Comparison of ENCODE assay signal across 11 cellular contexts in the genomic region with DNA sequence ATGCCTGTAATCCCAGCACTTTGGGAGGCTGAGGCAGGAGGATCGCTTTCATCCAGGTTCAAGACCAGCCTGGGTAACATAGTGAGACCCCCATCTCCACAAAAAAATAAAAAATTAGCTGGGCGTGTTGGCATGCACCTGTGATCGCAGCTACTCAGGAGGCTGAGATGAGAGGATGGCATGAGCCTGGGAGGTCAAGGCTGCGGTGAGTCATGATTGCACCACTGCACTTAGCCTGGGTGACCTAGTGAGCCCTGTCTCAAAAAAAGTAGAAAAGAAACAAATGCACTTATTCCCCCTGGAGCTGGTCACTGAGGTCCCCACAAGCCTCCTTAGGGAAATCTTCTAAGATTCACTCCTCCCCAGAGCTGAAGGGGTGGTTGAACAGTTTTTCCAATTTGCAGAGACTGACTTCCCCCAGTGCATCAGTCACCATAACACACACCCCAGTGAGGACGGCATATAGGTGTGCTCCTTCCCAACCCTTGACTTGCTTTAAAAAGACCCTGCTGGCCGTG. TPM values are rescaled to one million over a fixed set of nuclear protein-coding genes. Genes with fewer than 3 reads are reported as not detected.
A peak's percentile ranks its signal among the peaks of the same experiment; 100 is the strongest.
DNase-seq lines count a peak whose midpoint lies in the region; ATAC-seq and TF ChIP-seq lines count a peak whose summit lies in the region.
"Had no signal": no experiment of that assay in that cellular context is flagged by ENCODE, and none has a peak within 500 bp of the region (broad histone marks: within the 10 kb centered on the region; RNA-seq: fewer than 3 reads in every experiment).

No MANE protein-coding gene starts in this region.

- peak overlapping the region; percentile 56 for H3K9ac ChIP-seq in rectal smooth muscle tissue (ENCODE audit: low read length)

- no peaks in the 10 kb centered on the region for H3K27me3 ChIP-seq in Caco-2 (replicated peaks; ENCODE audit: control insufficient read depth, insufficient read depth, low read length)
- no peaks in the 10 kb centered on the region for H3K27me3 ChIP-seq in gastroesophageal sphincter
- no peaks in the 10 kb centered on the region for H3K27me3 ChIP-seq in rectal smooth muscle tissue (ENCODE audit: control insufficient read depth, insufficient read depth, low read length)
- H3K27me3 ChIP-seq: body of pancreas had no signal

- H3K4me1 ChIP-seq in Caco-2: peaks cover 49% of the 10 kb centered on the region
- H3K4me1 ChIP-seq in gastroesophageal sphincter: peaks cover 15 to 84% (median 66%) of the 10 kb centered on the region in 3 donors
- H3K4me1 ChIP-seq in rectal smooth muscle tissue (ENCODE audit: control insufficient read depth, insufficient read depth, low read length): peaks cover 62% of the 10 kb centered on the region

- DNase-seq in Caco-2 (no peak), SHP77 treated with DMSO at 0.1 percent for 48 hours (lab: John Stamatoyannopoulos, UW) (no peak)
- no peak for DNase-seq in activated CD4-positive, alpha-beta T cell treated with anti-CD3 and anti-CD28 coated beads, Interleukin-2, amount 10 ng/mL, durations not matched to agents 7 days and 5 days
- DNase-seq: activated CD4-positive, CD25-positive, alpha-beta regulatory T cell; midbrain had no signal

- H3K36me3 Mint-ChIP-seq in Caco-2 (ENCODE audit: insufficient read depth, unreplicated experiment): peaks cover 14% of the 10 kb centered on the region
- H3K36me3 Mint-ChIP-seq in activated CD4-positive, alpha-beta T cell treated with anti-CD3 and anti-CD28 coated beads, Interleukin-2, amount 10 ng/mL, durations not matched to agents 7 days and 5 days (ENCODE audit: low read depth): no peaks in the 10 kb centered on the region

- POLR2A ChIA-PET in Caco-2 (lab: Charles Lee): interaction anchor here (0.6 to 1.3 kb wide), 2 partner anchors 28 to 57 kb away, joined by 5 to 7 read pairs; no protein-coding TSS in a partner anchor
- POLR2A ChIA-PET in activated CD4-positive, alpha-beta T cell treated with anti-CD3 and anti-CD28 coated beads, Interleukin-2, amount 10 ng/mL, durations not matched to agents 7 days and 5 days (lab: Charles Lee): no interaction called here

- no peak for TF ChIP-seq EP300 in gastroesophageal sphincter (IDR thresholded peaks at IDR 0.05)

- H3K4me3 Mint-ChIP-seq in Caco-2 (ENCODE audit: unreplicated experiment): peak overlapping the region; percentile 79
- no peak overlapping the region for H3K4me3 Mint-ChIP-seq in activated CD4-positive, alpha-beta T cell treated with anti-CD3 and anti-CD28 coated beads, Interleukin-2, amount 10 ng/mL, durations not matched to agents 7 days and 5 days

- peak overlapping the region; percentile 89 for H3K4me3 ChIP-seq in Caco-2 (ENCODE audit: low read depth, low read length)
- peak overlapping the region; percentile 78 to 100 for H3K4me3 ChIP-seq in gastroesophageal sphincter
- H3K4me3 ChIP-seq in rectal smooth muscle tissue (ENCODE audit: low read length): peak overlapping the region; percentile 99

- H3K9me3 Mint-ChIP-seq in Caco-2 (ENCODE audit: unreplicated experiment): no peaks in the 10 kb centered on the region
- no peaks in the 10 kb centered on the region for H3K9me3 Mint-ChIP-seq in activated CD4-positive, alpha-beta T cell treated with anti-CD3 and anti-CD28 coated beads, Interleukin-2, amount 10 ng/mL, durations not matched to agents 7 days and 5 days

- 25 to 47% methylated on average over 4 to 6 of the region's 6 CpGs for WGBS in gastroesophageal sphincter (ENCODE audit: low coverage in 1 of 2), 2 donors

- H3K27ac Mint-ChIP-seq in Caco-2 (ENCODE audit: unreplicated experiment): no peak overlapping the region
- H3K27ac Mint-ChIP-seq in activated CD4-positive, alpha-beta T cell treated with anti-CD3 and anti-CD28 coated beads, Interleukin-2, amount 10 ng/mL, durations not matched to agents 7 days and 5 days: no peak overlapping the region

- intact Hi-C loops in Caco-2 (cut with micrococcal nuclease; ENCODE audit: unreplicated experiment): no loop called here

- H3K9me3 ChIP-seq in Caco-2 (no peaks in the 10 kb centered on the region), gastroesophageal sphincter (no peaks in the 10 kb centered on the region)
- H3K9me3 ChIP-seq: body of pancreas had no signal

- no peak for TF ChIP-seq CTCF in Caco-2 (IDR thresholded peaks at IDR 0.05; ENCODE audit: insufficient read depth in 1 of 2, low read depth in 1 of 2, low read length in 1 of 2, severe bottlenecking in 1 of 2, unreplicated experiment in 1 of 2)
- TF ChIP-seq CTCF in VCaP (conservative IDR thresholded peaks at IDR 0.05): no peak
- TF ChIP-seq CTCF in gastroesophageal sphincter (IDR thresholded peaks at IDR 0.05): no peak

- CTCF ChIA-PET in Caco-2 (lab: Charles Lee): interaction anchor here (0.7 to 3.7 kb wide), 4 partner anchors 28 to 113 kb away, joined by 3 to 36 read pairs (median 10); no protein-coding TSS in a partner anchor
- CTCF ChIA-PET in activated CD4-positive, alpha-beta T cell treated with anti-CD3 and anti-CD28 coated beads, Interleukin-2, amount 10 ng/mL, durations not matched to agents 7 days and 5 days (lab: Charles Lee): interaction anchor here (1.6 to 3.5 kb wide), 2 partner anchors 77 to 83 kb away, joined by 4 to 18 read pairs; no protein-coding TSS in a partner anchor

- ATAC-seq in gastroesophageal sphincter: no peak
- no peak for ATAC-seq in HG02938 (IDR thresholded peaks at IDR 0.05; ENCODE audit: unreplicated experiment)
- no peak for ATAC-seq in HG02840 (IDR thresholded peaks at IDR 0.05; ENCODE audit: low FRiP score, unreplicated experiment)

- BruUV-seq in Caco-2 (replicated peaks; lab: Mats Ljungman, UMichigan): no TSS peak

- H3K4me1 Mint-ChIP-seq in Caco-2 (ENCODE audit: low read depth, unreplicated experiment): peaks cover 42% of the 10 kb centered on the region
- peaks cover 25% of the 10 kb centered on the region for H3K4me1 Mint-ChIP-seq in activated CD4-positive, alpha-beta T cell treated with anti-CD3 and anti-CD28 coated beads, Interleukin-2, amount 10 ng/mL, durations not matched to agents 7 days and 5 days

- H3K36me3 ChIP-seq in Caco-2 (ENCODE audit: control insufficient read depth, insufficient read depth, low read length) (peaks cover 3% of the 10 kb centered on the region; the same call in 1 of the 2 replicates), gastroesophageal sphincter (no peaks in the 10 kb centered on the region), rectal smooth muscle tissue (ENCODE audit: control insufficient read depth, insufficient read depth, low read length) (no peaks in the 10 kb centered on the region)

- no peak for TF ChIP-seq POLR2A in gastroesophageal sphincter (IDR thresholded peaks at IDR 0.05)

- H3K27ac ChIP-seq in VCaP (peak overlapping the region; percentile 98), gastroesophageal sphincter (peak overlapping the region; percentile 92 to 100 (median 98)), rectal smooth muscle tissue (ENCODE audit: low read depth, low read length) (peak overlapping the region; percentile 98)

- H3K27me3 Mint-ChIP-seq in Caco-2 (ENCODE audit: insufficient read depth, unreplicated experiment): no peaks in the 10 kb centered on the region
- H3K27me3 Mint-ChIP-seq in activated CD4-positive, alpha-beta T cell treated with anti-CD3 and anti-CD28 coated beads, Interleukin-2, amount 10 ng/mL, durations not matched to agents 7 days and 5 days: peaks cover 41% of the 10 kb centered on the region

RNA-seq across cellular contexts. Expression of a gene that starts 1.6 kb away (rescaled TPM):
- 170 and 179 TPM in 2 replicates for total RNA-seq in Caco-2 (2022)
- total RNA-seq in gastroesophageal sphincter: 100 to 1,000 TPM; 379 to 558 (median 468) TPM
- 1 to 10 TPM; 5.4 to 5.7 TPM for total RNA-seq in activated CD4-positive, alpha-beta T cell treated with anti-CD3 and anti-CD28 coated beads, Interleukin-2, amount 10 ng/mL, durations not matched to agents 7 days and 5 days

Comparison
In these comparisons a context has a peak if more than half of its experiments do, and no peak if none do; other contexts are left out.
1. RNA of a gene that starts 1.6 kb away (total RNA-seq): 379 to 558 TPM in gastroesophageal sphincter and 170 to 179 TPM in Caco-2; 5.4 to 5.7 TPM in activated CD4-positive, alpha-beta T cell treated with anti-CD3 and anti-CD28 coated beads, Interleukin-2, amount 10 ng/mL, durations not matched to agents 7 days and 5 days; every median in the first group is over 10 times any median in the second.
2. Peak in every context shown above with its lines, with median percentiles within 50 percentile points of each other: H3K4me3 ChIP-seq and H3K27ac ChIP-seq.